In the genomic region with DNA sequence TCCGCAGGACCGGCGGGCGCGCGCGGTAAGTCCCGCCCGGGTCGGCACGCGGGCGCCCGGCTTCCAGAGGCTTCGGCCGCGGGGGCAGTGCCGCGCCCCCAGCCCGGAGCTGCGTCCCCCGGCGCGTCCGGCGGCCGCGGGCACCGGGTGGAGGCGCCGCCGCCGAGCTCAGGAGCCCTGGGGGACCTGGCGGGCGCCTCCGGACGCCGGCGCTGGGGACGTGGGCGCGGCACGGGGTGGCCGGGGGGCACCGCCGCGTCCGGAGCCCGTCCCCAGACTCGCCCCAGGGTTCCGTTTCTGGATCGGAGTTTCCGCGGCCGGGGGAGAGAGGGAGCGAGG, we compare ENCODE assay signal across 9 cellular contexts. TPM values are rescaled to one million over a fixed set of nuclear protein-coding genes. Genes with fewer than 3 reads are reported as not detected.
A peak's percentile ranks its signal among the peaks of the same experiment; 100 is the strongest.
DNase-seq lines count a peak whose midpoint lies in the region; ATAC-seq, FAIRE-seq and TF ChIP-seq lines count a peak whose summit lies in the region.
"Had no signal": no experiment of that assay in that cellular context is flagged by ENCODE, and none has a peak within 500 bp of the region (broad histone marks: within the 10 kb centered on the region; RNA-seq: fewer than 3 reads in every experiment).

No MANE protein-coding gene starts in this region.

- peaks cover 32% of the 10 kb centered on the region for H3K27me3 ChIP-seq in lower lobe of right lung (ENCODE audit: low read depth)

- POLR2A ChIA-PET in A549 (lab: Yijun Ruan, JAX) (interaction anchor here (1.9 kb wide), 1 partner anchor 48 kb away, joined by 7 read pairs; a partner anchor contains a TSS), MCF 10A (lab: Yijun Ruan, JAX) (interaction anchor here (0.7 to 8.3 kb wide), 7 partner anchors 17 to 161 kb away, joined by 3 to 101 read pairs (median 6); a partner anchor contains a TSS)

- H3K27ac ChIP-seq in A549: peak overlapping the region; percentile 84 to 91
- H3K27ac ChIP-seq in lower lobe of right lung: peak overlapping the region; percentile 87

- H3K27me3 Mint-ChIP-seq in MCF 10A (ENCODE audit: insufficient read depth, unreplicated experiment): no peaks in the 10 kb centered on the region

- DNase-seq in A549 (ENCODE audit: low read depth in 1 of 2, low spot score in 1 of 2) (no peak), HFF-Myc (ENCODE audit: extremely low read depth, low read depth) (no peak), MCF 10A (ENCODE audit: unreplicated experiment) (no peak), lower lobe of right lung (no peak), RPMI8226 (no peak), ureter (ENCODE audit: low spot score) (no peak)

- H3K9me3 Mint-ChIP-seq in MCF 10A (ENCODE audit: unreplicated experiment): no peaks in the 10 kb centered on the region

- H3K36me3 Mint-ChIP-seq in MCF 10A (ENCODE audit: insufficient read depth, unreplicated experiment): peaks cover 8% of the 10 kb centered on the region

- BruUV-seq in MCF 10A (replicated peaks; lab: Mats Ljungman, UMichigan): no TSS peak

- no peak for TF ChIP-seq EP300 in A549 (IDR thresholded peaks at IDR 0.05)

- peak overlapping the region; percentile 92 for H3K4me3 Mint-ChIP-seq in MCF 10A (ENCODE audit: unreplicated experiment)

- no peak for TF ChIP-seq POLR2A in A549 (IDR thresholded peaks at IDR 0.05; ENCODE audit: low read length)

- peak overlapping the region; percentile 91 for H3K27ac Mint-ChIP-seq in MCF 10A (ENCODE audit: low read depth, unreplicated experiment)

- intact Hi-C loops in MCF 10A (cut with micrococcal nuclease): no loop called here
- intact Hi-C loops in lower lobe of right lung (cut with DNase I): no loop called here

- TF ChIP-seq RAD21 in A549 (conservative IDR thresholded peaks at IDR 0.05 in 1 of 2, IDR thresholded peaks at IDR 0.05 in 1 of 2): no peak

- CTCF ChIA-PET in A549 (lab: Yijun Ruan, JAX) (interaction anchor here (1.0 to 2.1 kb wide), 4 partner anchors 10 to 202 kb away, joined by 3 to 8 read pairs (median 4); no protein-coding TSS in a partner anchor), MCF 10A (lab: Yijun Ruan, JAX) (interaction anchor here (1.8 kb wide), 1 partner anchor 157 kb away, joined by 8 read pairs; no protein-coding TSS in a partner anchor)

- ATAC-seq in A549 (peak in 1 of 2 experiments; percentile 1; a peak in 1 of 6 replicates), lower lobe of right lung (no peak), HG03342 (IDR thresholded peaks at IDR 0.05; ENCODE audit: unreplicated experiment) (no peak), GM18909 (IDR thresholded peaks at IDR 0.05; ENCODE audit: poor library complexity, unreplicated experiment) (no peak)

- no peaks in the 10 kb centered on the region for H3K9me3 ChIP-seq in A549
- H3K9me3 ChIP-seq in lower lobe of right lung: no peaks in the 10 kb centered on the region

- H3K4me1 ChIP-seq in A549 (peaks cover 50% of the 10 kb centered on the region), lower lobe of right lung (peaks cover 37% of the 10 kb centered on the region)

- peak overlapping the region; percentile 85 for H3K4me3 ChIP-seq in A549
- H3K4me3 ChIP-seq in HFF-Myc (replicated peaks; ENCODE audit: low read depth, low read length): peak overlapping the region; percentile 82
- H3K4me3 ChIP-seq in lower lobe of right lung: peak overlapping the region; percentile 67

- H3K4me2 ChIP-seq in A549: peak overlapping the region; percentile 89

- no peaks in the 10 kb centered on the region for H3K36me3 ChIP-seq in lower lobe of right lung

- peaks cover 56% of the 10 kb centered on the region for H3K4me1 Mint-ChIP-seq in MCF 10A (ENCODE audit: insufficient read depth, unreplicated experiment)

- WGBS in A549 (ENCODE audit: missing lambda C conversion rate): no CpG with 5 or more reads among the region's 56 CpGs

- no peak for FAIRE-seq in A549 (lab: Jason Lieb, UNC)

- TF ChIP-seq CTCF in A549 (IDR thresholded peaks at IDR 0.05) (no peak), HFF-Myc (IDR thresholded peaks at IDR 0.05; ENCODE audit: low read depth, low read length, missing control alignments) (no peak), MCF 10A (IDR thresholded peaks at IDR 0.05; ENCODE audit: unreplicated experiment) (no peak), lower lobe of right lung (IDR thresholded peaks at IDR 0.05) (no peak)

TF ChIP-seq in A549, 52 proteins besides CTCF, POLR2A, EP300 and RAD21:
- TF ChIP-seq, protein P1, sequence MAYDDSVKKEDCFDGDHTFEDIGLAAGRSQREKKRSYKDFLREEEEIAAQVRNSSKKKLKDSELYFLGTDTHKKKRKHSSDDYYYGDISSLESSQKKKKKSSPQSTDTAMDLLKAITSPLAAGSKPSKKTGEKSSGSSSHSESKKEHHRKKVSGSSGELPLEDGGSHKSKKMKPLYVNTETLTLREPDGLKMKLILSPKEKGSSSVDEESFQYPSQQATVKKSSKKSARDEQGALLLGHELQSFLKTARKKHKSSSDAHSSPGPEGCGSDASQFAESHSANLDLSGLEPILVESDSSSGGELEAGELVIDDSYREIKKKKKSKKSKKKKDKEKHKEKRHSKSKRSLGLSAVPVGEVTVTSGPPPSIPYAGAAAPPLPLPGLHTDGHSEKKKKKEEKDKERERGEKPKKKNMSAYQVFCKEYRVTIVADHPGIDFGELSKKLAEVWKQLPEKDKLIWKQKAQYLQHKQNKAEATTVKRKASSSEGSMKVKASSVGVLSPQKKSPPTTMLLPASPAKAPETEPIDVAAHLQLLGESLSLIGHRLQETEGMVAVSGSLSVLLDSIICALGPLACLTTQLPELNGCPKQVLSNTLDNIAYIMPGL (CRISPR knock-in tag; IDR thresholded peaks at IDR 0.05; ENCODE audit: borderline replicate concordance): no peak
- TF ChIP-seq CBX2 (IDR thresholded peaks at IDR 0.05; ENCODE audit: borderline replicate concordance, low read depth) (no peak), NFE2L2 (conservative IDR thresholded peaks at IDR 0.05; ENCODE audit: low read length) (no peak), RNF2 (IDR thresholded peaks at IDR 0.05; ENCODE audit: borderline replicate concordance, low read depth) (no peak), HOXB13 (CRISPR knock-in tag; IDR thresholded peaks at IDR 0.05; ENCODE audit: low read depth) (no peak), RCOR1 (IDR thresholded peaks at IDR 0.05; ENCODE audit: low read depth, low read length) (no peak), SREBF2 (IDR thresholded peaks at IDR 0.05) (no peak), KDM1A (IDR thresholded peaks at IDR 0.05; ENCODE audit: low read depth) (no peak), CBX8 (IDR thresholded peaks at IDR 0.05) (no peak), ESRRA (IDR thresholded peaks at IDR 0.05; ENCODE audit: borderline replicate concordance, low read length) (no peak), ZFP36 (IDR thresholded peaks at IDR 0.05; ENCODE audit: borderline replicate concordance, partially characterized antibody) (no peak), CHD4 (IDR thresholded peaks at IDR 0.05; ENCODE audit: borderline replicate concordance) (no peak), EHMT2 (IDR thresholded peaks at IDR 0.05; ENCODE audit: low read depth) (no peak), HDAC2 (IDR thresholded peaks at IDR 0.05) (no peak), CEBPB (IDR thresholded peaks at IDR 0.05) (no peak), CHD2 (IDR thresholded peaks at IDR 0.05; ENCODE audit: low read length, partially characterized antibody) (no peak), NPAS2 (CRISPR knock-in tag; IDR thresholded peaks at IDR 0.05; ENCODE audit: borderline replicate concordance) (no peak)
- TF ChIP-seq, protein P2, sequence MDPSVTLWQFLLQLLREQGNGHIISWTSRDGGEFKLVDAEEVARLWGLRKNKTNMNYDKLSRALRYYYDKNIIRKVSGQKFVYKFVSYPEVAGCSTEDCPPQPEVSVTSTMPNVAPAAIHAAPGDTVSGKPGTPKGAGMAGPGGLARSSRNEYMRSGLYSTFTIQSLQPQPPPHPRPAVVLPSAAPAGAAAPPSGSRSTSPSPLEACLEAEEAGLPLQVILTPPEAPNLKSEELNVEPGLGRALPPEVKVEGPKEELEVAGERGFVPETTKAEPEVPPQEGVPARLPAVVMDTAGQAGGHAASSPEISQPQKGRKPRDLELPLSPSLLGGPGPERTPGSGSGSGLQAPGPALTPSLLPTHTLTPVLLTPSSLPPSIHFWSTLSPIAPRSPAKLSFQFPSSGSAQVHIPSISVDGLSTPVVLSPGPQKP (IDR thresholded peaks at IDR 0.05; ENCODE audit: low read depth, low read length): no peak
- TF ChIP-seq, protein P3, sequence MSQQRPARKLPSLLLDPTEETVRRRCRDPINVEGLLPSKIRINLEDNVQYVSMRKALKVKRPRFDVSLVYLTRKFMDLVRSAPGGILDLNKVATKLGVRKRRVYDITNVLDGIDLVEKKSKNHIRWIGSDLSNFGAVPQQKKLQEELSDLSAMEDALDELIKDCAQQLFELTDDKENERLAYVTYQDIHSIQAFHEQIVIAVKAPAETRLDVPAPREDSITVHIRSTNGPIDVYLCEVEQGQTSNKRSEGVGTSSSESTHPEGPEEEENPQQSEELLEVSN (IDR thresholded peaks at IDR 0.05; ENCODE audit: borderline replicate concordance, low read depth): no peak

RNA-seq across cellular contexts. Expression of a gene that starts 0.3 kb away (rescaled TPM):
- polyA plus RNA-seq in A549 (2011; rRNA removed) (19.0 and 23.0 TPM in 2 replicates), A549 (2017; fragmentation: RNase III; extraction: RNeasy Plus Mini Kit Qiagen cat#74134 plus additional on column Dnase treatment) (16.3 to 19.9 TPM (median 16.3 TPM) in 3 replicates)
- 29.4 and 38.9 TPM in 2 replicates for polyA plus RNA-seq in A549 (2012; cell fraction: cytosol; rRNA removed)
- 30.4 and 33.3 TPM in 2 replicates for polyA plus RNA-seq in A549 (2012; cell fraction: nucleus; rRNA removed)
- 24.7 and 43.2 TPM in 2 replicates for polyA minus RNA-seq in A549 (2011; rRNA and poly(A)+ RNA removed)
- total RNA-seq in MCF 10A (2022) (70.4 and 73.3 TPM in 2 replicates), lower lobe of right lung (126 TPM), ureter (226 TPM)

RNA-seq across cellular contexts. Expression of a gene that starts 20.3 kb away (rescaled TPM):
- polyA plus RNA-seq in A549 (2011; rRNA removed) (0.04 TPM in 1 of 2 replicates, not detected in the other), A549 (2017; fragmentation: RNase III; extraction: RNeasy Plus Mini Kit Qiagen cat#74134 plus additional on column Dnase treatment) (0.13 to 0.30 TPM (median 0.21 TPM) in 3 replicates)
- polyA plus RNA-seq in A549 (2012; cell fraction: cytosol; rRNA removed): 0.09 TPM in 2 replicates
- polyA plus RNA-seq in A549 (2012; cell fraction: nucleus; rRNA removed): 0.05 and 0.25 TPM in 2 replicates
- polyA minus RNA-seq in A549 (2011; rRNA and poly(A)+ RNA removed): not detected in 2 replicates
- total RNA-seq in MCF 10A (2022) (not detected in 2 replicates), lower lobe of right lung (not detected), ureter (not detected)
- total RNA-seq: renal cortical epithelial cell had no signal
